Comparison of ENCODE assay signal across 8 cellular contexts in genomic region chr2:97870396-97870843, GRCh38.
DNase-seq lines count a peak whose midpoint lies in the region; ATAC-seq and TF ChIP-seq lines count a peak whose summit lies in the region.

No MANE protein-coding gene starts in this region.

- ATAC-seq in GM19035 (IDR thresholded peaks at IDR 0.05; ENCODE audit: unreplicated experiment) (peak; percentile 98), HG03139 (IDR thresholded peaks at IDR 0.05; ENCODE audit: unreplicated experiment) (peak; percentile 96)

- TF ChIP-seq CTCF in BJ (IDR thresholded peaks at IDR 0.05; ENCODE audit: insufficient read depth, low read depth, low read length), result no peak
- no peak for TF ChIP-seq CTCF in brain microvascular endothelial cell (IDR thresholded peaks at IDR 0.05; ENCODE audit: low read depth, low read length, missing control alignments)

- no peak overlapping the region for H3K4me2 ChIP-seq in mesendoderm (ENCODE audit: low read length)

- H3K79me2 ChIP-seq in mesendoderm (ENCODE audit: control insufficient read depth, insufficient read depth, low read length), result no peaks in the 10 kb centered on the region

- in situ Hi-C loops in brain microvascular endothelial cell (cut with HindIII; ENCODE audit: low pct_ligation_motif_present, low sequenced_read_pairs), result no loop called here

- no peak overlapping the region for H2BK120ac ChIP-seq in mesendoderm (ENCODE audit: low read depth, low read length)

- H3K27me3 ChIP-seq in BJ (ENCODE audit: control insufficient read depth, insufficient read depth, low read length), result no peaks in the 10 kb centered on the region
- no peaks in the 10 kb centered on the region for H3K27me3 ChIP-seq in brain microvascular endothelial cell (replicated peaks)
- no peaks in the 10 kb centered on the region for H3K27me3 ChIP-seq in mesendoderm (ENCODE audit: insufficient read depth, low read length, poor library complexity)

- H3K36me3 ChIP-seq in BJ (ENCODE audit: control insufficient read depth, insufficient read depth, low read length) (no peaks in the 10 kb centered on the region; the same call in 1 of the 2 replicates), brain microvascular endothelial cell (replicated peaks) (no peaks in the 10 kb centered on the region), mesendoderm (ENCODE audit: control insufficient read depth, insufficient read depth, low read length) (no peaks in the 10 kb centered on the region)

- peak overlapping the region; percentile 83 for H3K18ac ChIP-seq in mesendoderm (ENCODE audit: low read length)

- WGBS in mesendoderm (ENCODE audit: extremely low coverage, insufficient coverage, low lambda C conversion rate), result no CpG with 5 or more reads among the region's 4 CpGs

- no peak overlapping the region for H4K8ac ChIP-seq in mesendoderm (ENCODE audit: low read depth, low read length)

- H3K4me3 ChIP-seq in BJ (ENCODE audit: low read depth, low read length), result no peak overlapping the region
- H3K4me3 ChIP-seq in brain microvascular endothelial cell (ENCODE audit: low read depth, low read length), result no peak overlapping the region
- no peak overlapping the region for H3K4me3 ChIP-seq in mesendoderm (ENCODE audit: low read length)

- H2BK5ac ChIP-seq in mesendoderm (ENCODE audit: low read length), result no peak overlapping the region

- no peak overlapping the region for H2BK15ac ChIP-seq in mesendoderm (replicated peaks; ENCODE audit: low read depth)

- H3K4me1 ChIP-seq in mesendoderm (ENCODE audit: control insufficient read depth, low read depth, low read length), result no peaks in the 10 kb centered on the region

- H3K56ac ChIP-seq in mesendoderm (ENCODE audit: low read length), result no peak overlapping the region

- no peak overlapping the region for H3K9ac ChIP-seq in mesendoderm (ENCODE audit: low read length)

- peaks cover 5% of the 10 kb centered on the region for H3K79me1 ChIP-seq in mesendoderm (ENCODE audit: low read length)

- POLR2A ChIA-PET in BJ (lab: Charles Lee), result interaction anchor here (0.6 kb wide), 1 partner anchor 34 kb away, joined by 4 read pairs; no protein-coding TSS in a partner anchor

- H4K5ac ChIP-seq in mesendoderm (ENCODE audit: low read length), result no peak overlapping the region

- H2AK5ac ChIP-seq in mesendoderm (ENCODE audit: low read length), result no peak overlapping the region

- H3K27ac ChIP-seq in brain microvascular endothelial cell, result peak overlapping the region; percentile 71
- H3K27ac ChIP-seq in mesendoderm (ENCODE audit: low read depth, low read length), result no peak overlapping the region

- H3K4ac ChIP-seq in mesendoderm (ENCODE audit: low read depth, low read length), result no peak overlapping the region

- H3K23ac ChIP-seq in mesendoderm (ENCODE audit: low read length), result no peak overlapping the region

- CTCF ChIA-PET in BJ (lab: Yijun Ruan, JAX), result interaction anchor here (1.1 kb wide), 1 partner anchor 63 kb away, joined by 3 read pairs; no protein-coding TSS in a partner anchor

- DNase-seq in BJ (ENCODE audit: low read depth) (peak; percentile 88), brain microvascular endothelial cell (peak; percentile 86), mesendoderm (peak; percentile 70), NCI-H1105 treated with DMSO at 0.1 percent for 48 hours (lab: John Stamatoyannopoulos, UW) (no peak)
- DNase-seq in effector CD4-positive, alpha-beta T cell, result no peak

TF ChIP-seq in PFSK-1, 5 proteins besides CTCF, POLR2A, EP300 and RAD21:
- TF ChIP-seq REST (IDR thresholded peaks at IDR 0.05; ENCODE audit: insufficient read depth in 1 of 2, low read depth in 2 of 2, low read length in 2 of 2), result 0 out of 4 replicates have a peak, but pooled peaks of 1 of the 2 experiments have one; percentile 30
- TF ChIP-seq TAF1 (IDR thresholded peaks at IDR 0.05; ENCODE audit: borderline replicate concordance, insufficient read depth, low read length), result no peak
- peak; percentile 93; the same call in 1 of the 2 replicates for TF ChIP-seq SIN3A (IDR thresholded peaks at IDR 0.05; ENCODE audit: borderline replicate concordance, insufficient read depth, low read length)
- TF ChIP-seq FOXP2 (optimal IDR thresholded peaks at IDR 0.05; ENCODE audit: borderline replicate concordance, extremely low read depth, extremely low read length, insufficient read depth), result peak; percentile 34
- TF ChIP-seq POLR2AphosphoS5 (IDR thresholded peaks at IDR 0.05; ENCODE audit: low read depth, low read length), result 0 out of 2 replicates have a peak, but pooled peaks have one; percentile 15

Comparison
In these comparisons a context has a peak if more than half of its experiments do, and no peak if none do; other contexts are left out.
1. DNase-seq: peak in BJ (single experiment), brain microvascular endothelial cell (single experiment) and mesendoderm (single experiment); none in effector CD4-positive, alpha-beta T cell (single experiment) and NCI-H1105 treated with DMSO at 0.1 percent for 48 hours (single experiment).